In the genomic region with DNA sequence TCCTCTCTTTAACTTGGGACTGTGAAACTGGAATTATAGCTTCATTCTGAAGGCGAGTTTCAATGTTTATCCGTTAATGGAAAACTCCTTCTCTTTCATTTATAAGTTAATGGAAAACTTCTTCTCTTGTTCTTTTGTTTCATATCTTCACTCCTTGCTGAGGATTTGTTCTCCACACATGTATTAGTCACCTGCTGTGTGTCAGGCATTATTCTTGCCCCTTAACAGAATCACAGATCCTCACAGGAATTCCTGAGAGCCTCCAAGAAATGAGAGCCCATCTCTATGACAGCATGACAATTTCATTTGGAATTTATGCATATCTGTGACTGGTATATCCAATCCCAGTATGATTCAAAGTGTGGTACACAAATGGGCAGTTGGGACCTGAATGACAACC, we compare ENCODE assay signal across 15 cellular contexts.
DNase-seq lines count a peak whose midpoint lies in the region; TF ChIP-seq lines count a peak whose summit lies in the region.
"Had no signal": no experiment of that assay in that cellular context is flagged by ENCODE, and none has a peak within 500 bp of the region (broad histone marks: within the 10 kb centered on the region; RNA-seq: fewer than 3 reads in every experiment).

No MANE protein-coding gene starts in this region.

- peaks cover 2% of the 10 kb centered on the region for H3K27me3 Mint-ChIP-seq in neural progenitor cell (ENCODE audit: insufficient read depth, low read depth)
- H3K27me3 Mint-ChIP-seq: CD4-positive, alpha-beta memory T cell had no signal

- H3K36me3 ChIP-seq in neural progenitor cell (no peaks in the 10 kb centered on the region), GM23248 (ENCODE audit: low read depth) (no peaks in the 10 kb centered on the region)

- H3K4me2 ChIP-seq in neural progenitor cell: no peak overlapping the region
- no peak overlapping the region for H3K4me2 ChIP-seq in GM23248 (ENCODE audit: unreplicated experiment)

- DNase-seq in epithelial cell of proximal tubule (ENCODE audit: low read depth) (peak; percentile 74), kidney tubule cell (ENCODE audit: low spot score) (peak; percentile 93), neural progenitor cell (ENCODE audit: low spot score) (peak; percentile 19), amygdala (lab: John Stamatoyannopoulos, UW) (no peak), HUDEP-2 (lab: John Stamatoyannopoulos, UW; ENCODE audit: unreplicated experiment in 76 of 76) (no peak), NCI-H146 treated with DMSO at 0.1 percent for 48 hours (lab: John Stamatoyannopoulos, UW; ENCODE audit: unreplicated experiment) (no peak), GM23248 (no peak)
- DNase-seq: C1 segment of cervical spinal cord; Calu3; CD4-positive, alpha-beta memory T cell; COR-L47; DMS53; DMS79 treated with DMSO at 0.1 percent for 48 hours; H7; HCEC 1CT had no signal

- H3K4me1 ChIP-seq in neural progenitor cell (peaks cover 7% of the 10 kb centered on the region), GM23248 (ENCODE audit: insufficient read depth) (no peaks in the 10 kb centered on the region)

- H2AFZ ChIP-seq in neural progenitor cell (replicated peaks): no peak overlapping the region
- H2AFZ ChIP-seq in GM23248: no peak overlapping the region

- H3K79me2 ChIP-seq in neural progenitor cell (ENCODE audit: low read depth) (no peaks in the 10 kb centered on the region), GM23248 (ENCODE audit: insufficient read depth) (no peaks in the 10 kb centered on the region)

- H3F3A ChIP-seq in neural progenitor cell (ENCODE audit: low read depth): no peaks in the 10 kb centered on the region
- H3F3A ChIP-seq in GM23248 (ENCODE audit: insufficient read depth): no peaks in the 10 kb centered on the region

- H3K4me1 Mint-ChIP-seq in neural progenitor cell: peaks cover 10% of the 10 kb centered on the region
- H3K4me1 Mint-ChIP-seq: CD4-positive, alpha-beta memory T cell had no signal

- H3K9ac ChIP-seq in neural progenitor cell (no peak overlapping the region), GM23248 (no peak overlapping the region)

- no peaks in the 10 kb centered on the region for H3K9me3 Mint-ChIP-seq in neural progenitor cell

- H3K27ac ChIP-seq in neural progenitor cell: no peak overlapping the region
- no peak overlapping the region for H3K27ac ChIP-seq in GM23248

- H3K4me3 ChIP-seq in epithelial cell of proximal tubule (ENCODE audit: low read depth, low read length): peak overlapping the region; percentile 28
- no peak overlapping the region for H3K4me3 ChIP-seq in neural progenitor cell
- H3K4me3 ChIP-seq in GM23248: no peak overlapping the region

- no peaks in the 10 kb centered on the region for H3K36me3 Mint-ChIP-seq in neural progenitor cell
- H3K36me3 Mint-ChIP-seq: CD4-positive, alpha-beta memory T cell had no signal

- H4K20me1 ChIP-seq in neural progenitor cell (ENCODE audit: low read depth) (no peaks in the 10 kb centered on the region), GM23248 (ENCODE audit: insufficient read depth) (no peaks in the 10 kb centered on the region)

- in situ Hi-C loops in GM23248 (cut with MboI): no loop called here

- H3K9me3 ChIP-seq in neural progenitor cell (ENCODE audit: low read depth) (no peaks in the 10 kb centered on the region), GM23248 (ENCODE audit: low read depth) (peaks cover 2% of the 10 kb centered on the region)

- 72 to 77% methylated on average over 2 of the region's 2 CpGs for WGBS in GM23248 (ENCODE audit: low coverage in 1 of 2, low lambda C conversion rate in 2 of 2, missing lambda C conversion rate in 2 of 2), 2 experiments

- no peak for TF ChIP-seq CTCF in epithelial cell of proximal tubule (conservative IDR thresholded peaks at IDR 0.05; ENCODE audit: low read depth, low read length)
- TF ChIP-seq CTCF in neural progenitor cell (IDR thresholded peaks at IDR 0.05): no peak

- H3K27ac Mint-ChIP-seq in neural progenitor cell: no peak overlapping the region
- H3K27ac Mint-ChIP-seq: CD4-positive, alpha-beta memory T cell had no signal

- H3K27me3 ChIP-seq in neural progenitor cell (no peaks in the 10 kb centered on the region), GM23248 (replicated peaks; ENCODE audit: insufficient read depth) (no peaks in the 10 kb centered on the region)

- no peak overlapping the region for H3K4me3 Mint-ChIP-seq in neural progenitor cell
- H3K4me3 Mint-ChIP-seq: CD4-positive, alpha-beta memory T cell had no signal

- H3K9me2 ChIP-seq in GM23248 (ENCODE audit: insufficient read depth): no peaks in the 10 kb centered on the region

Comparison
In these comparisons a context has a peak if more than half of its experiments do, and no peak if none do; other contexts are left out.
1. DNase-seq: peak in epithelial cell of proximal tubule (single experiment), kidney tubule cell (single experiment) and neural progenitor cell (single experiment); none in amygdala (0 of 56), HUDEP-2 (0 of 76), NCI-H146 treated with DMSO at 0.1 percent for 48 hours (single experiment) and GM23248 (single experiment).